In the genomic region with DNA sequence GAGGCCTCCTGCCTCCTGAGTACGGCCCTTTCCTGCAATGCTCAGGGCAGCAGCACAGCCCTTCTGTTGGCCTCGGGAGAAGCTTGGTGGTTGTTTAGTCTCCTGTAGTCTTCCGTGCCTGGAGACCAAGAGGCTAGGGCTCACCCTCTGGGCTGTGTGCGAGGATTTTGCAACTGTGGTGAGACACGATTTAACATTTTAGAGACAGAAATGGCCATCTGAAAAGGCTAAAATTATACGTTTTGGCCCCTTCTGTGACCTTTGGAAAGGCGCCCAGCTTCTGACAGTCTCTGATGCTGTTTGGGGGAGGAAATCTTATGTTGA, we compare ENCODE assay signal across 1 cellular context.
TF ChIP-seq lines count a peak whose summit lies in the region.

No MANE protein-coding gene starts in this region.

TF ChIP-seq in endothelial cell of umbilical vein, 7 proteins besides CTCF, POLR2A, EP300 and RAD21:
- TF ChIP-seq, protein P1, sequence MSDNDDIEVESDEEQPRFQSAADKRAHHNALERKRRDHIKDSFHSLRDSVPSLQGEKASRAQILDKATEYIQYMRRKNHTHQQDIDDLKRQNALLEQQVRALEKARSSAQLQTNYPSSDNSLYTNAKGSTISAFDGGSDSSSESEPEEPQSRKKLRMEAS (IDR thresholded peaks at IDR 0.05; ENCODE audit: insufficient read depth, insufficient read length) = no peak
- TF ChIP-seq MYC (IDR thresholded peaks at IDR 0.05; ENCODE audit: low read depth, low read length) = no peak
- no peak for TF ChIP-seq GATA2 (IDR thresholded peaks at IDR 0.05; ENCODE audit: insufficient read depth, insufficient read length, low read depth, low read length)
- TF ChIP-seq JUN (IDR thresholded peaks at IDR 0.05; ENCODE audit: borderline replicate concordance, insufficient read depth, insufficient read length, low read depth) = no peak
- no peak for TF ChIP-seq POLR2AphosphoS5 (IDR thresholded peaks at IDR 0.05; ENCODE audit: insufficient read depth, low read depth, low read length)
- no peak for TF ChIP-seq EZH2 (IDR thresholded peaks at IDR 0.05; ENCODE audit: borderline replicate concordance, low read depth, low read length, severe bottlenecking)
